1 cellular context compared by ENCODE assay signal in the genomic region with DNA sequence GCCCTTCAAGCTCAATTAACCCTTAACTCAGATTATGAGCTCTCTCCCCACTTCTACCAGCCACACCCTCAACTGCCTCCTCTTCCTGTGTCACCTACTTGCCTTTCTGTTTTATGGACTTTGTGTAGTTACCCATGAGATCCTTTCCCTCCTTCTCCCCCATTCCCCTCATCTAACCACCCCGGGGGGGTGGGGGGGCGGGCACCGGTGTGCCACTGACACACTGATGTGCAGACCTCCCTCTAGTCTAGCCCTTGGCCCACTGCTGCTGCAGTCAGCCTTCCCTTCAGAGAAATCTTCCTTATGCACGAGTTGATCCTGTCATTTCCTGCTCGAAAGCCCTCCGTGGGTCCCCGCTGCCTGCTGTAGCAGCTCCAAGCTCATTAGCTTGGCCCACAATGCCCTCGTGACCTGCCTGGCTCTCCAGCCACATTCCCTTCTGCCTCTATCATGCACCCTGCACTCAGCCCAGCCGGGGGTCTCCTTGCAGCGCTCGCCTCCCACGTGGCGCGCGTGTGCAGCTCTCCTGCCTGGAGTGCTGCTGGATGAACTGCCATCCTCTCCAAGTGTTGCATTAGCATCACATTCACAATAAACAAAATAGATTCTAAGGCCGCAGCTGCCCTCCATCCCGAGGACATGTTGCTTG.
TF ChIP-seq lines count a peak whose summit lies in the region.

No MANE protein-coding gene starts in this region.

TF ChIP-seq in HepG2, 621 proteins besides CTCF, POLR2A, EP300 and RAD21 (continued from another document):
- TF ChIP-seq, protein P1, sequence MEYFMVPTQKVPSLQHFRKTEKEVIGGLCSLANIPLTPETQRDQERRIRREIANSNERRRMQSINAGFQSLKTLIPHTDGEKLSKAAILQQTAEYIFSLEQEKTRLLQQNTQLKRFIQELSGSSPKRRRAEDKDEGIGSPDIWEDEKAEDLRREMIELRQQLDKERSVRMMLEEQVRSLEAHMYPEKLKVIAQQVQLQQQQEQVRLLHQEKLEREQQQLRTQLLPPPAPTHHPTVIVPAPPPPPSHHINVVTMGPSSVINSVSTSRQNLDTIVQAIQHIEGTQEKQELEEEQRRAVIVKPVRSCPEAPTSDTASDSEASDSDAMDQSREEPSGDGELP (IDR thresholded peaks at IDR 0.05; ENCODE audit: borderline replicate concordance, low read depth), result no peak
- TF ChIP-seq ZNF251 (CRISPR knock-in tag; IDR thresholded peaks at IDR 0.05), result no peak
- no peak for TF ChIP-seq PAX8 (CRISPR knock-in tag; IDR thresholded peaks at IDR 0.05; ENCODE audit: borderline replicate concordance)
- TF ChIP-seq MTA1 (CRISPR knock-in tag; IDR thresholded peaks at IDR 0.05; ENCODE audit: borderline replicate concordance), result no peak
- no peak for TF ChIP-seq ZNF10 (CRISPR knock-in tag; IDR thresholded peaks at IDR 0.05; ENCODE audit: borderline replicate concordance, low read depth)
